29 cellular contexts compared by ENCODE assay signal in genomic region chrX:86194758-86195157, GRCh38. TPM values are rescaled to one million over a fixed set of nuclear protein-coding genes. Genes with fewer than 3 reads are reported as not detected.
"Had no signal": no experiment of that assay in that cellular context is flagged by ENCODE, and none has a peak within 500 bp of the region (broad histone marks: within the 10 kb centered on the region; RNA-seq: fewer than 3 reads in every experiment).

No MANE protein-coding gene starts in this region.

- H3K4me1 Mint-ChIP-seq: stimulated activated effector memory CD8-positive, alpha-beta T cell treated with anti-CD3 and anti-CD28 coated beads, Interleukin-12 subunit alpha, Interleukin-12 subunit beta, amount 100 ng/mL, for 72 hours; stimulated activated memory B cell treated with anti-CD40 and anti-IgM and Interleukin-4, amounts not matched to agents 10 μg/mL and 1 μg/mL and 100 μg/mL, for 72 hours; stimulated activated naive B cell treated with anti-CD40 and anti-IgM and Interleukin-4, amounts not matched to agents 10 μg/mL and 1 μg/mL and 100 μg/mL, for 72 hours; stimulated activated naive CD8-positive, alpha-beta T cell treated with anti-CD3 and anti-CD28 coated beads, Interleukin-15, amount 100 ng/mL, for 72 hours had no signal

- H3K9me3 Mint-ChIP-seq: stimulated activated naive CD8-positive, alpha-beta T cell treated with anti-CD3 and anti-CD28 coated beads, Interleukin-15, amount 100 ng/mL, for 72 hours had no signal

- H3K27ac Mint-ChIP-seq: stimulated activated effector memory CD8-positive, alpha-beta T cell treated with anti-CD3 and anti-CD28 coated beads, Interleukin-12 subunit alpha, Interleukin-12 subunit beta, amount 100 ng/mL, for 72 hours; stimulated activated memory B cell treated with anti-CD40 and anti-IgM and Interleukin-4, amounts not matched to agents 10 μg/mL and 1 μg/mL and 100 μg/mL, for 72 hours; stimulated activated naive B cell treated with anti-CD40 and anti-IgM and Interleukin-4, amounts not matched to agents 10 μg/mL and 1 μg/mL and 100 μg/mL, for 72 hours; stimulated activated naive CD8-positive, alpha-beta T cell treated with anti-CD3 and anti-CD28 coated beads, Interleukin-15, amount 100 ng/mL, for 72 hours; stimulated activated naive CD8-positive, alpha-beta T cell treated with anti-CD3 and anti-CD28 coated beads, Interleukin-15, Interleukin-2, amounts not matched to agents 100 ng/mL and 50 ng/mL, for 24 hours; type B pancreatic cell had no signal

- H3K27me3 Mint-ChIP-seq: stimulated activated memory B cell treated with anti-CD40 and anti-IgM and Interleukin-4, amounts not matched to agents 10 μg/mL and 1 μg/mL and 100 μg/mL, for 72 hours; stimulated activated naive B cell treated with anti-CD40 and anti-IgM and Interleukin-4, amounts not matched to agents 10 μg/mL and 1 μg/mL and 100 μg/mL, for 72 hours; stimulated activated naive CD8-positive, alpha-beta T cell treated with anti-CD3 and anti-CD28 coated beads, Interleukin-15, amount 100 ng/mL, for 72 hours; stimulated activated naive CD8-positive, alpha-beta T cell treated with anti-CD3 and anti-CD28 coated beads, Interleukin-15, Interleukin-2, amounts not matched to agents 100 ng/mL and 50 ng/mL, for 24 hours; type B pancreatic cell had no signal

- DNase-seq: stimulated activated CD4-positive, alpha-beta T cell treated with anti-CD3 and anti-CD28 coated beads, Interleukin-2, amount 100 ng/mL, for 48 hours; stimulated activated CD4-positive, alpha-beta T cell treated with anti-CD3 and anti-CD28 coated beads, Interleukin-4, amount 100 ng/mL, for 1 hour; stimulated activated CD4-positive, alpha-beta T cell treated with anti-CD3 and anti-CD28 coated beads, Interleukin-4, amount 100 ng/mL, for 24 hours; stimulated activated CD4-positive, alpha-beta T cell treated with anti-CD3 and anti-CD28 coated beads, Interleukin-4, amount 100 ng/mL, for 4 hours; stimulated activated CD8-positive, alpha-beta memory T cell treated with anti-CD3 and anti-CD28 coated beads, Interleukin-4, amount 100 ng/mL, for 48 hours; stimulated activated naive B cell treated with anti-CD40 and anti-IgM and Interleukin-4, amounts not matched to agents 10 μg/mL and 1 μg/mL and 100 μg/mL, for 72 hours; stimulated activated naive CD4-positive, alpha-beta T cell; stimulated activated naive CD4-positive, alpha-beta T cell treated with Interleukin-2 at 50 U/mL for 16 hours; stimulated activated naive CD8-positive, alpha-beta T cell treated with anti-CD3 and anti-CD28 coated beads, Interleukin-15, amount 100 ng/mL, for 72 hours; stimulated activated naive CD8-positive, alpha-beta T cell treated with anti-CD3 and anti-CD28 coated beads, Interleukin-15, Interleukin-2, amounts not matched to agents 100 U/mL and 50 U/mL, for 24 hours; stomach; substantia nigra; testis; thyroid gland; tibial artery; transverse colon; trophoblast cell; upper lobe of right lung; uterus had no signal

- ATAC-seq: stimulated activated effector memory CD8-positive, alpha-beta T cell treated with anti-CD3 and anti-CD28 coated beads, Interleukin-12 subunit alpha, Interleukin-12 subunit beta, amount 100 ng/mL, for 72 hours; stimulated activated memory B cell treated with anti-CD40 and anti-IgM and Interleukin-4, amounts not matched to agents 10 μg/mL and 1 μg/mL and 100 μg/mL, for 72 hours; stimulated activated naive B cell treated with anti-CD40 and anti-IgM and Interleukin-4, amounts not matched to agents 10 μg/mL and 1 μg/mL and 100 μg/mL, for 72 hours; stimulated activated naive CD8-positive, alpha-beta T cell treated with anti-CD3 and anti-CD28 coated beads, Interleukin-15, amount 100 ng/mL, for 72 hours; stimulated activated naive CD8-positive, alpha-beta T cell treated with anti-CD3 and anti-CD28 coated beads, Interleukin-15, Interleukin-2, amounts not matched to agents 100 U/mL and 50 U/mL, for 24 hours; upper lobe of right lung had no signal

- H3K27me3 ChIP-seq: suprapubic skin, testis, thyroid gland, tibial artery, tibial nerve, transverse colon, upper lobe of left lung, upper lobe of right lung, uterus, vagina had no signal

- H3K4me3 ChIP-seq: stomach, suprapubic skin, testis, thoracic aorta, thyroid gland, tibial artery, tibial nerve, transverse colon, upper lobe of left lung, upper lobe of right lung, uterus, vagina had no signal

- H3K4me3 Mint-ChIP-seq: stimulated activated effector memory CD8-positive, alpha-beta T cell treated with anti-CD3 and anti-CD28 coated beads, Interleukin-12 subunit alpha, Interleukin-12 subunit beta, amount 100 ng/mL, for 72 hours; stimulated activated memory B cell treated with anti-CD40 and anti-IgM and Interleukin-4, amounts not matched to agents 10 μg/mL and 1 μg/mL and 100 μg/mL, for 72 hours; stimulated activated naive B cell treated with anti-CD40 and anti-IgM and Interleukin-4, amounts not matched to agents 10 μg/mL and 1 μg/mL and 100 μg/mL, for 72 hours; stimulated activated naive CD8-positive, alpha-beta T cell treated with anti-CD3 and anti-CD28 coated beads, Interleukin-15, amount 100 ng/mL, for 72 hours; stimulated activated naive CD8-positive, alpha-beta T cell treated with anti-CD3 and anti-CD28 coated beads, Interleukin-15, Interleukin-2, amounts not matched to agents 100 ng/mL and 50 ng/mL, for 24 hours; type B pancreatic cell had no signal

- H3K27ac ChIP-seq: stomach, suprapubic skin, testis, thoracic aorta, thyroid gland, tibial artery, tibial nerve, transverse colon, upper lobe of left lung, upper lobe of right lung, uterus, vagina had no signal

- H3K4me1 ChIP-seq: stomach, suprapubic skin, testis, thyroid gland, tibial artery, tibial nerve, transverse colon, upper lobe of left lung, upper lobe of right lung, uterus, vagina had no signal

- H3K36me3 Mint-ChIP-seq: stimulated activated effector memory CD8-positive, alpha-beta T cell treated with anti-CD3 and anti-CD28 coated beads, Interleukin-12 subunit alpha, Interleukin-12 subunit beta, amount 100 ng/mL, for 72 hours; stimulated activated memory B cell treated with anti-CD40 and anti-IgM and Interleukin-4, amounts not matched to agents 10 μg/mL and 1 μg/mL and 100 μg/mL, for 72 hours; stimulated activated naive B cell treated with anti-CD40 and anti-IgM and Interleukin-4, amounts not matched to agents 10 μg/mL and 1 μg/mL and 100 μg/mL, for 72 hours had no signal

- H3K9me3 ChIP-seq: suprapubic skin, testis, thoracic aorta, thyroid gland, tibial nerve, transverse colon, upper lobe of left lung, upper lobe of right lung, uterus, vagina had no signal

- H3K36me3 ChIP-seq: stomach, suprapubic skin, thoracic aorta, thyroid gland, tibial artery, tibial nerve, transverse colon, upper lobe of left lung, upper lobe of right lung, uterus, vagina had no signal

- FAIRE-seq: urothelium cell line had no signal

RNA-seq across cellular contexts. Expression of gene DACH2, which starts 46.5 kb away (rescaled TPM):
- total RNA-seq: thoracic aorta, upper lobe of left lung, upper lobe of right lung, vagina had no signal
